2 cellular contexts compared by ENCODE assay signal in the genomic region with DNA sequence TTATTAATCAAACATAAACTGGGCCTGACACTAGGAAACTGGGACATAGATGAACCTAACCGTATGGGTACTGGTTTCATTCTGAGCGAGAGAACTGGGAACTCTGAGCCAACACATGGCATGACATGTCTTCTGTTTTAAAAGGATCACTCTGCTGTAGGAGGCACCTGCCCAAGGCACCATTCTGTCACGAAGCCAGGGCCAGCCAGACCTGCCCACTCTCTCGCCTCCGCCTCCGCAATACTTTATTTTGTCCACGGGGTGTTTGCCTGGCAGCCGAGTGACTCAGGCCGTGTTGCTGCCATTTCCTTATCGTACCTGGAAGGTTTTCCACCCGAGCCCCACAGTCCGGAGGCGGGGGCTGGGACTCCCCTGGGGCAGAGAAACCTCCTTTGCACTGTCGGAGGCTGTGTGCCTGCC.
TF ChIP-seq lines count a peak whose summit lies in the region.

No MANE protein-coding gene starts in this region.

TF ChIP-seq in A549, 52 proteins besides CTCF, POLR2A, EP300 and RAD21 (continued from another document):
- TF ChIP-seq, protein P1, sequence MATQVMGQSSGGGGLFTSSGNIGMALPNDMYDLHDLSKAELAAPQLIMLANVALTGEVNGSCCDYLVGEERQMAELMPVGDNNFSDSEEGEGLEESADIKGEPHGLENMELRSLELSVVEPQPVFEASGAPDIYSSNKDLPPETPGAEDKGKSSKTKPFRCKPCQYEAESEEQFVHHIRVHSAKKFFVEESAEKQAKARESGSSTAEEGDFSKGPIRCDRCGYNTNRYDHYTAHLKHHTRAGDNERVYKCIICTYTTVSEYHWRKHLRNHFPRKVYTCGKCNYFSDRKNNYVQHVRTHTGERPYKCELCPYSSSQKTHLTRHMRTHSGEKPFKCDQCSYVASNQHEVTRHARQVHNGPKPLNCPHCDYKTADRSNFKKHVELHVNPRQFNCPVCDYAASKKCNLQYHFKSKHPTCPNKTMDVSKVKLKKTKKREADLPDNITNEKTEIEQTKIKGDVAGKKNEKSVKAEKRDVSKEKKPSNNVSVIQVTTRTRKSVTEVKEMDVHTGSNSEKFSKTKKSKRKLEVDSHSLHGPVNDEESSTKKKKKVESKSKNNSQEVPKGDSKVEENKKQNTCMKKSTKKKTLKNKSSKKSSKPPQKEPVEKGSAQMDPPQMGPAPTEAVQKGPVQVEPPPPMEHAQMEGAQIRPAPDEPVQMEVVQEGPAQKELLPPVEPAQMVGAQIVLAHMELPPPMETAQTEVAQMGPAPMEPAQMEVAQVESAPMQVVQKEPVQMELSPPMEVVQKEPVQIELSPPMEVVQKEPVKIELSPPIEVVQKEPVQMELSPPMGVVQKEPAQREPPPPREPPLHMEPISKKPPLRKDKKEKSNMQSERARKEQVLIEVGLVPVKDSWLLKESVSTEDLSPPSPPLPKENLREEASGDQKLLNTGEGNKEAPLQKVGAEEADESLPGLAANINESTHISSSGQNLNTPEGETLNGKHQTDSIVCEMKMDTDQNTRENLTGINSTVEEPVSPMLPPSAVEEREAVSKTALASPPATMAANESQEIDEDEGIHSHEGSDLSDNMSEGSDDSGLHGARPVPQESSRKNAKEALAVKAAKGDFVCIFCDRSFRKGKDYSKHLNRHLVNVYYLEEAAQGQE (IDR thresholded peaks at IDR 0.05) = no peak
- no peak for TF ChIP-seq NR3C1 (IDR thresholded peaks at IDR 0.05)
- TF ChIP-seq, protein P2, sequence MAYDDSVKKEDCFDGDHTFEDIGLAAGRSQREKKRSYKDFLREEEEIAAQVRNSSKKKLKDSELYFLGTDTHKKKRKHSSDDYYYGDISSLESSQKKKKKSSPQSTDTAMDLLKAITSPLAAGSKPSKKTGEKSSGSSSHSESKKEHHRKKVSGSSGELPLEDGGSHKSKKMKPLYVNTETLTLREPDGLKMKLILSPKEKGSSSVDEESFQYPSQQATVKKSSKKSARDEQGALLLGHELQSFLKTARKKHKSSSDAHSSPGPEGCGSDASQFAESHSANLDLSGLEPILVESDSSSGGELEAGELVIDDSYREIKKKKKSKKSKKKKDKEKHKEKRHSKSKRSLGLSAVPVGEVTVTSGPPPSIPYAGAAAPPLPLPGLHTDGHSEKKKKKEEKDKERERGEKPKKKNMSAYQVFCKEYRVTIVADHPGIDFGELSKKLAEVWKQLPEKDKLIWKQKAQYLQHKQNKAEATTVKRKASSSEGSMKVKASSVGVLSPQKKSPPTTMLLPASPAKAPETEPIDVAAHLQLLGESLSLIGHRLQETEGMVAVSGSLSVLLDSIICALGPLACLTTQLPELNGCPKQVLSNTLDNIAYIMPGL (CRISPR knock-in tag; IDR thresholded peaks at IDR 0.05; ENCODE audit: borderline replicate concordance) = no peak
- TF ChIP-seq NPAS2 (CRISPR knock-in tag; IDR thresholded peaks at IDR 0.05; ENCODE audit: borderline replicate concordance) = no peak
- TF ChIP-seq, protein P3, sequence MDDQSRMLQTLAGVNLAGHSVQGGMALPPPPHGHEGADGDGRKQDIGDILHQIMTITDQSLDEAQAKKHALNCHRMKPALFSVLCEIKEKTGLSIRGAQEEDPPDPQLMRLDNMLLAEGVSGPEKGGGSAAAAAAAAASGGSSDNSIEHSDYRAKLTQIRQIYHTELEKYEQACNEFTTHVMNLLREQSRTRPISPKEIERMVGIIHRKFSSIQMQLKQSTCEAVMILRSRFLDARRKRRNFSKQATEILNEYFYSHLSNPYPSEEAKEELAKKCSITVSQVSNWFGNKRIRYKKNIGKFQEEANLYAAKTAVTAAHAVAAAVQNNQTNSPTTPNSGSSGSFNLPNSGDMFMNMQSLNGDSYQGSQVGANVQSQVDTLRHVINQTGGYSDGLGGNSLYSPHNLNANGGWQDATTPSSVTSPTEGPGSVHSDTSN (IDR thresholded peaks at IDR 0.05) = no peak
TF ChIP-seq in A549: peak in this region for 0.

TF ChIP-seq in SK-N-SH treated with all-trans-retinoic acid at 6 μM for 48 hours, 23 proteins besides CTCF, POLR2A, EP300 and RAD21 (continued from another document):
- TF ChIP-seq, protein P4, sequence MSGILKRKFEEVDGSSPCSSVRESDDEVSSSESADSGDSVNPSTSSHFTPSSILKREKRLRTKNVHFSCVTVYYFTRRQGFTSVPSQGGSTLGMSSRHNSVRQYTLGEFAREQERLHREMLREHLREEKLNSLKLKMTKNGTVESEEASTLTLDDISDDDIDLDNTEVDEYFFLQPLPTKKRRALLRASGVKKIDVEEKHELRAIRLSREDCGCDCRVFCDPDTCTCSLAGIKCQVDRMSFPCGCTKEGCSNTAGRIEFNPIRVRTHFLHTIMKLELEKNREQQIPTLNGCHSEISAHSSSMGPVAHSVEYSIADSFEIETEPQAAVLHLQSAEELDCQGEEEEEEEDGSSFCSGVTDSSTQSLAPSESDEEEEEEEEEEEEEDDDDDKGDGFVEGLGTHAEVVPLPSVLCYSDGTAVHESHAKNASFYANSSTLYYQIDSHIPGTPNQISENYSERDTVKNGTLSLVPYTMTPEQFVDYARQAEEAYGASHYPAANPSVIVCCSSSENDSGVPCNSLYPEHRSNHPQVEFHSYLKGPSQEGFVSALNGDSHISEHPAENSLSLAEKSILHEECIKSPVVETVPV (CRISPR knock-in tag; IDR thresholded peaks at IDR 0.05) = no peak
- no peak for TF ChIP-seq RARB (CRISPR knock-in tag; IDR thresholded peaks at IDR 0.05)
- no peak for TF ChIP-seq ZNF565 (CRISPR knock-in tag; conservative IDR thresholded peaks at IDR 0.05; ENCODE audit: low read depth)
- TF ChIP-seq TOX (CRISPR knock-in tag; IDR thresholded peaks at IDR 0.05; ENCODE audit: borderline replicate concordance) = no peak
- no peak for TF ChIP-seq SNAI2 (CRISPR knock-in tag; IDR thresholded peaks at IDR 0.05)
- TF ChIP-seq, protein P5, sequence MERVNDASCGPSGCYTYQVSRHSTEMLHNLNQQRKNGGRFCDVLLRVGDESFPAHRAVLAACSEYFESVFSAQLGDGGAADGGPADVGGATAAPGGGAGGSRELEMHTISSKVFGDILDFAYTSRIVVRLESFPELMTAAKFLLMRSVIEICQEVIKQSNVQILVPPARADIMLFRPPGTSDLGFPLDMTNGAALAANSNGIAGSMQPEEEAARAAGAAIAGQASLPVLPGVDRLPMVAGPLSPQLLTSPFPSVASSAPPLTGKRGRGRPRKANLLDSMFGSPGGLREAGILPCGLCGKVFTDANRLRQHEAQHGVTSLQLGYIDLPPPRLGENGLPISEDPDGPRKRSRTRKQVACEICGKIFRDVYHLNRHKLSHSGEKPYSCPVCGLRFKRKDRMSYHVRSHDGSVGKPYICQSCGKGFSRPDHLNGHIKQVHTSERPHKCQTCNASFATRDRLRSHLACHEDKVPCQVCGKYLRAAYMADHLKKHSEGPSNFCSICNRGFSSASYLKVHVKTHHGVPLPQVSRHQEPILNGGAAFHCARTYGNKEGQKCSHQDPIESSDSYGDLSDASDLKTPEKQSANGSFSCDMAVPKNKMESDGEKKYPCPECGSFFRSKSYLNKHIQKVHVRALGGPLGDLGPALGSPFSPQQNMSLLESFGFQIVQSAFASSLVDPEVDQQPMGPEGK (CRISPR knock-in tag; IDR thresholded peaks at IDR 0.05; ENCODE audit: borderline replicate concordance) = no peak
- TF ChIP-seq PPARA (CRISPR knock-in tag; IDR thresholded peaks at IDR 0.05; ENCODE audit: borderline replicate concordance) = no peak
- TF ChIP-seq ARNTL (CRISPR knock-in tag; IDR thresholded peaks at IDR 0.05; ENCODE audit: borderline replicate concordance, low read depth) = no peak
- TF ChIP-seq GLIS3 (CRISPR knock-in tag; IDR thresholded peaks at IDR 0.05) = no peak
- TF ChIP-seq, protein P6, sequence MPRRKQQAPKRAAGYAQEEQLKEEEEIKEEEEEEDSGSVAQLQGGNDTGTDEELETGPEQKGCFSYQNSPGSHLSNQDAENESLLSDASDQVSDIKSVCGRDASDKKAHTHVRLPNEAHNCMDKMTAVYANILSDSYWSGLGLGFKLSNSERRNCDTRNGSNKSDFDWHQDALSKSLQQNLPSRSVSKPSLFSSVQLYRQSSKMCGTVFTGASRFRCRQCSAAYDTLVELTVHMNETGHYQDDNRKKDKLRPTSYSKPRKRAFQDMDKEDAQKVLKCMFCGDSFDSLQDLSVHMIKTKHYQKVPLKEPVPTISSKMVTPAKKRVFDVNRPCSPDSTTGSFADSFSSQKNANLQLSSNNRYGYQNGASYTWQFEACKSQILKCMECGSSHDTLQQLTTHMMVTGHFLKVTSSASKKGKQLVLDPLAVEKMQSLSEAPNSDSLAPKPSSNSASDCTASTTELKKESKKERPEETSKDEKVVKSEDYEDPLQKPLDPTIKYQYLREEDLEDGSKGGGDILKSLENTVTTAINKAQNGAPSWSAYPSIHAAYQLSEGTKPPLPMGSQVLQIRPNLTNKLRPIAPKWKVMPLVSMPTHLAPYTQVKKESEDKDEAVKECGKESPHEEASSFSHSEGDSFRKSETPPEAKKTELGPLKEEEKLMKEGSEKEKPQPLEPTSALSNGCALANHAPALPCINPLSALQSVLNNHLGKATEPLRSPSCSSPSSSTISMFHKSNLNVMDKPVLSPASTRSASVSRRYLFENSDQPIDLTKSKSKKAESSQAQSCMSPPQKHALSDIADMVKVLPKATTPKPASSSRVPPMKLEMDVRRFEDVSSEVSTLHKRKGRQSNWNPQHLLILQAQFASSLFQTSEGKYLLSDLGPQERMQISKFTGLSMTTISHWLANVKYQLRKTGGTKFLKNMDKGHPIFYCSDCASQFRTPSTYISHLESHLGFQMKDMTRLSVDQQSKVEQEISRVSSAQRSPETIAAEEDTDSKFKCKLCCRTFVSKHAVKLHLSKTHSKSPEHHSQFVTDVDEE (CRISPR knock-in tag; IDR thresholded peaks at IDR 0.05) = no peak
TF ChIP-seq in SK-N-SH treated with all-trans-retinoic acid at 6 μM for 48 hours: peak in this region for 0.
